ENCODE assay signal across 13 cellular contexts in the genomic region with DNA sequence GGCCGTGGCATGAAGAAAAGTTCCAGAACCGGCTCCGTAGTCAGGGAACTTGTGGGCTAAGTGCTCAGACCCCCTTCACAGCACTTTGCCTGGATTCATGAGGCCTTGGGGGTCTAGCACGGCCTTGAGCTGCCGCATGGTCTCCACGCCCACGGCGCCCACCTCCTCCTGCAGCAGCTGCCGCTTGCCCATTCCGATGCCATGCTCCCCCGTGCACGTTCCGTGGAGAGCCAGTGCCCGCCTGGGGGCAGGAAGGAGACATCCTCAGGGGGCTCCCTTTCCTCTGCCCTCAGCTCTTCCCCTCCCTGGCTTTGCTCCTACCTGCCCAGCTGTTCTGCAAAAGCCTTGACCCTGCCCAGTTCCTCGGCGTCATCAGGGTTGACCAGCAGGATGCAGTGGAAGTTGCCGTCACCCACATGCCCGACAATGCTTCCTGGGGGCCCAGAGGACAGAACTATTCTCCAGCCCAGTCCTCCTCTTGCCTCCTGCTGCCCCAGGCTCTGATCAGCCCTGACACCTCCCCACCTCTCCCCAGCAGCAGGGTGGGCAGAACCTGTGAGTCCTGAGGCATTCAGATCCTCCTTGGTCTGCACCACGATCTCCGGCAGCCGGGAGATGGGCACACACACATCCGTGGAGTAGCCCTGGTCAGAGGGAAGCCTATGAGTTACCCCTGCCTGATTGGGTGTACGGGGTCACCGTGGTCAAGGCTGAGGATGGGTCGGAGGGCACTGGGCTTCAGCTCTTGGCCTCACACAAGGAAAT. TPM values are rescaled to one million over a fixed set of nuclear protein-coding genes. Genes with fewer than 3 reads are reported as not detected.
DNase-seq lines count a peak whose midpoint lies in the region; ATAC-seq, FAIRE-seq and TF ChIP-seq lines count a peak whose summit lies in the region.
"Had no signal": no experiment of that assay in that cellular context is flagged by ENCODE, and none has a peak within 500 bp of the region (broad histone marks: within the 10 kb centered on the region; RNA-seq: fewer than 3 reads in every experiment).

No MANE protein-coding gene starts in this region.

- intact Hi-C loops in left ventricle myocardium superior (cut with micrococcal nuclease), result no loop called here
- intact Hi-C loops in activated CD4-positive, alpha-beta memory T cell treated with anti-CD3 and anti-CD28 coated beads for 36 hours (cut with micrococcal nuclease), result no loop called here

- H3K4me2 ChIP-seq in Karpas-422 (ENCODE audit: low read depth, low read length, poor library complexity, severe bottlenecking), result no peak overlapping the region

- H3K4me3 ChIP-seq in HUES64 (ENCODE audit: low read length) (no peak overlapping the region), Karpas-422 (ENCODE audit: low read length) (no peak overlapping the region)

- WGBS in HUES64, result 92% methylated on average over 25 of the region's 25 CpGs

- DNase-seq in GM03348 (ENCODE audit: low spot score) (peak; percentile 3), left ventricle myocardium superior (peak; percentile 38), progenitor cell of endocrine pancreas (ENCODE audit: low spot score, unreplicated experiment) (no peak), Karpas-422 (no peak), HTR-8/SVneo (ENCODE audit: insufficient read length, low spot score) (no peak)
- DNase-seq in activated CD4-positive, alpha-beta memory T cell treated with anti-CD3 and anti-CD28 coated beads for 36 hours, result no peak
- DNase-seq: activated CD4-positive, alpha-beta memory T cell treated with anti-CD3 and anti-CD28 coated beads, Interleukin-2, amount 10 ng/mL, durations not matched to agents 7 days and 5 days; activated gamma-delta T cell; CD4-positive, alpha-beta memory T cell; NCI-H1417; NCI-H446 had no signal

- H3K4me3 Mint-ChIP-seq in progenitor cell of endocrine pancreas (ENCODE audit: low read depth), result no peak overlapping the region
- no peak overlapping the region for H3K4me3 Mint-ChIP-seq in activated CD4-positive, alpha-beta memory T cell treated with anti-CD3 and anti-CD28 coated beads for 36 hours
- H3K4me3 Mint-ChIP-seq: activated CD4-positive, alpha-beta memory T cell treated with anti-CD3 and anti-CD28 coated beads, Interleukin-2, amount 10 ng/mL, durations not matched to agents 7 days and 5 days; CD4-positive, alpha-beta memory T cell had no signal

- no peaks in the 10 kb centered on the region for H3K79me2 ChIP-seq in Karpas-422 (ENCODE audit: low read length)

- POLR2A ChIA-PET in activated CD4-positive, alpha-beta memory T cell treated with anti-CD3 and anti-CD28 coated beads for 36 hours (lab: Charles Lee), result interaction anchor here (0.9 to 5.3 kb wide), 5 partner anchors 14 to 128 kb away, joined by 4 to 56 read pairs (median 15); partner anchors contain the start of genes WDR59 and ZNRF1

- H3K9me2 ChIP-seq in Karpas-422 (replicated peaks; ENCODE audit: insufficient read depth, low read length), result no peaks in the 10 kb centered on the region

- no peak for ATAC-seq in left ventricle myocardium superior
- ATAC-seq in HG02840 (IDR thresholded peaks at IDR 0.05; ENCODE audit: low FRiP score, unreplicated experiment), result no peak

- H3K36me3 Mint-ChIP-seq in progenitor cell of endocrine pancreas (ENCODE audit: insufficient read depth), result peaks cover 3% of the 10 kb centered on the region
- peaks cover 9% of the 10 kb centered on the region for H3K36me3 Mint-ChIP-seq in activated CD4-positive, alpha-beta memory T cell treated with anti-CD3 and anti-CD28 coated beads for 36 hours
- H3K36me3 Mint-ChIP-seq: CD4-positive, alpha-beta memory T cell had no signal

- peaks cover 57% of the 10 kb centered on the region for H3K4me1 ChIP-seq in HUES64 (ENCODE audit: insufficient read depth, low read length)
- H3K4me1 ChIP-seq in Karpas-422 (ENCODE audit: low read length), result peaks cover 40% of the 10 kb centered on the region

- H4K20me1 ChIP-seq in Karpas-422 (ENCODE audit: insufficient read depth, low read depth, low read length), result no peaks in the 10 kb centered on the region

- no peaks in the 10 kb centered on the region for H3K27me3 Mint-ChIP-seq in progenitor cell of endocrine pancreas
- H3K27me3 Mint-ChIP-seq in activated CD4-positive, alpha-beta memory T cell treated with anti-CD3 and anti-CD28 coated beads for 36 hours, result peaks cover 7% of the 10 kb centered on the region
- H3K27me3 Mint-ChIP-seq: activated CD4-positive, alpha-beta memory T cell treated with anti-CD3 and anti-CD28 coated beads, Interleukin-2, amount 10 ng/mL, durations not matched to agents 7 days and 5 days had no signal

- peaks cover 9% of the 10 kb centered on the region for H3K4me1 Mint-ChIP-seq in progenitor cell of endocrine pancreas (ENCODE audit: low read depth)
- peaks cover 45% of the 10 kb centered on the region for H3K4me1 Mint-ChIP-seq in activated CD4-positive, alpha-beta memory T cell treated with anti-CD3 and anti-CD28 coated beads for 36 hours (ENCODE audit: low read depth)

- no peak overlapping the region for H2AFZ ChIP-seq in Karpas-422 (ENCODE audit: low read length)

- H3K27ac Mint-ChIP-seq in progenitor cell of endocrine pancreas, result peak overlapping the region; percentile 33
- H3K27ac Mint-ChIP-seq in activated CD4-positive, alpha-beta memory T cell treated with anti-CD3 and anti-CD28 coated beads for 36 hours, result no peak overlapping the region
- H3K27ac Mint-ChIP-seq: activated CD4-positive, alpha-beta memory T cell treated with anti-CD3 and anti-CD28 coated beads, Interleukin-2, amount 10 ng/mL, durations not matched to agents 7 days and 5 days had no signal

- no peaks in the 10 kb centered on the region for H3K9me3 ChIP-seq in HUES64 (ENCODE audit: insufficient read depth, low read depth, low read length)
- no peaks in the 10 kb centered on the region for H3K9me3 ChIP-seq in Karpas-422 (ENCODE audit: low read length)

- no peak for FAIRE-seq in HTR-8/SVneo (lab: Jason Lieb, UNC)

- no peaks in the 10 kb centered on the region for H3K9me3 Mint-ChIP-seq in progenitor cell of endocrine pancreas (ENCODE audit: low read depth)
- H3K9me3 Mint-ChIP-seq in activated CD4-positive, alpha-beta memory T cell treated with anti-CD3 and anti-CD28 coated beads for 36 hours, result no peaks in the 10 kb centered on the region
- H3K9me3 Mint-ChIP-seq: activated CD4-positive, alpha-beta memory T cell treated with anti-CD3 and anti-CD28 coated beads, Interleukin-2, amount 10 ng/mL, durations not matched to agents 7 days and 5 days had no signal

- H3K27ac ChIP-seq in HUES64 (ENCODE audit: low read depth, low read length), result no peak overlapping the region
- H3K27ac ChIP-seq in Karpas-422 (ENCODE audit: low read length), result no peak overlapping the region

- TF ChIP-seq CTCF in progenitor cell of endocrine pancreas (IDR thresholded peaks at IDR 0.05; ENCODE audit: unreplicated experiment), result no peak

- H3K27me3 ChIP-seq in HUES64 (ENCODE audit: insufficient read depth, low read length), result no peaks in the 10 kb centered on the region
- no peaks in the 10 kb centered on the region for H3K27me3 ChIP-seq in Karpas-422 (ENCODE audit: low read length)

- H3K9ac ChIP-seq in HUES64 (ENCODE audit: low read depth, low read length) (0 out of 2 replicates have a peak overlapping the region, but pooled peaks have one; percentile 25), Karpas-422 (ENCODE audit: low read length) (no peak overlapping the region)

- no peaks in the 10 kb centered on the region for H3K36me3 ChIP-seq in HUES64 (ENCODE audit: insufficient read depth, low read length)
- no peaks in the 10 kb centered on the region for H3K36me3 ChIP-seq in Karpas-422 (ENCODE audit: insufficient read depth, low read length)

- CTCF ChIA-PET in activated CD4-positive, alpha-beta memory T cell treated with anti-CD3 and anti-CD28 coated beads for 36 hours (lab: Charles Lee), result interaction anchor here (0.6 to 7.4 kb wide), 16 partner anchors 10 to 386 kb away, joined by 3 to 222 read pairs (median 10); partner anchors contain the start of genes WDR59 and ZNRF1

RNA-seq across cellular contexts. Expression of gene LDHD, which starts 4.1 kb away (rescaled TPM):
- polyA plus RNA-seq in HUES64 (2013, experiment 1 of 2), result 2.1 TPM
- polyA plus RNA-seq in HUES64 (2013, experiment 2 of 2), result 4.1 TPM
- total RNA-seq in left ventricle myocardium superior (83.3 TPM), progenitor cell of endocrine pancreas (0.64 and 0.89 TPM in 2 replicates)
- 0.79 TPM in 1 of 2 replicates, not detected in the other for total RNA-seq in Karpas-422 (2014; rRNA removed; shearing (Covaris generic); ENCODE audit: low replicate concordance)
- under 1 TPM; 0.43 to 0.75 TPM for total RNA-seq in activated CD4-positive, alpha-beta memory T cell treated with anti-CD3 and anti-CD28 coated beads for 36 hours

RNA-seq across cellular contexts. Expression of gene ZFP1, which starts 35.9 kb away (rescaled TPM):
- polyA plus RNA-seq in HUES64 (2013, experiment 1 of 2), result 10.2 TPM
- 13.8 TPM for polyA plus RNA-seq in HUES64 (2013, experiment 2 of 2)
- total RNA-seq in left ventricle myocardium superior (6.7 TPM), progenitor cell of endocrine pancreas (16.3 and 17.5 TPM in 2 replicates)
- total RNA-seq in Karpas-422 (2014; rRNA removed; shearing (Covaris generic); ENCODE audit: low replicate concordance), result 7.9 and 23.0 TPM in 2 replicates
- total RNA-seq in activated CD4-positive, alpha-beta memory T cell treated with anti-CD3 and anti-CD28 coated beads for 36 hours, result 10 to 100 TPM; 17.2 to 19.4 TPM

Comparison
In these comparisons a context has a peak if more than half of its experiments do, and no peak if none do; other contexts are left out.
1. DNase-seq: peak in GM03348 (single experiment) and left ventricle myocardium superior (single experiment); none in progenitor cell of endocrine pancreas (single experiment), Karpas-422 (single experiment), HTR-8/SVneo (single experiment) and activated CD4-positive, alpha-beta memory T cell treated with anti-CD3 and anti-CD28 coated beads for 36 hours (single experiment).
2. RNA of gene LDHD, which starts 4.1 kb away (total RNA-seq): 83.3 TPM in left ventricle myocardium superior (single experiment); 0.64 to 0.89 TPM in progenitor cell of endocrine pancreas, 0.43 to 0.75 TPM in activated CD4-positive, alpha-beta memory T cell treated with anti-CD3 and anti-CD28 coated beads for 36 hours and 0.79 TPM in Karpas-422; every median in the first group is over 10 times any median in the second.